ENCODE assay signal across 16 cellular contexts in the genomic region with DNA sequence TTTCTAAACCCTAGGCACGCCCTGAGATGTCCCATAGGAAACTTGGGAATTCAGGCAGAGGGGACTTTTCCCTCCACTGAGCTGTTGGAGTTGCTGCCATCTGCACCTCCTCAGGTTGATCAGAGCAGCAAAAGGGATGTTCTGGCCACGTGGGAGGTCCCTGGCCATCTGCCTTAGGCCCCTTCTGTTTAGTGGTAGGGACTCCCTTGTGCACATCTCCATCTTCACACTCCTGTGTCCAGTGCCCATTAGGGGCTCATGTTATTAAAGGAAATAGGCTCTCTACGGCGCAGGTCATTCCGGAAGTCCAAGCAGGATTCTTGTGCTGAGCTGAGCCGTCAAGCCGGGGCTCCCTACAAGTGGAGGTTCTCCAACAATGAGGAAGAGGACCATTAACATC.
DNase-seq lines count a peak whose midpoint lies in the region; ATAC-seq and TF ChIP-seq lines count a peak whose summit lies in the region.
"Had no signal": no experiment of that assay in that cellular context is flagged by ENCODE, and none has a peak within 500 bp of the region (broad histone marks: within the 10 kb centered on the region; RNA-seq: fewer than 3 reads in every experiment).

No MANE protein-coding gene starts in this region.

- no peak overlapping the region for H3K14ac ChIP-seq in neuronal stem cell (ENCODE audit: low read length)

- H3K36me3 ChIP-seq in A673 (ENCODE audit: insufficient read depth, low read length, poor library complexity, severe bottlenecking) = peaks cover 8% of the 10 kb centered on the region
- no peaks in the 10 kb centered on the region for H3K36me3 ChIP-seq in OCI-LY3 (replicated peaks; ENCODE audit: low read depth, low read length)
- no peaks in the 10 kb centered on the region for H3K36me3 ChIP-seq in neuronal stem cell (replicated peaks in 1 of 2; ENCODE audit: control insufficient read depth in 2 of 2, insufficient read depth in 2 of 2, low read length in 2 of 2)
- H3K36me3 ChIP-seq: HAP-1 had no signal

- TF ChIP-seq CTCF in A673 (conservative IDR thresholded peaks at IDR 0.05; ENCODE audit: low read depth, low read length) = no peak
- no peak for TF ChIP-seq CTCF in OCI-LY3 (IDR thresholded peaks at IDR 0.05; ENCODE audit: low read depth, low read length)

- no peaks in the 10 kb centered on the region for H4K20me1 ChIP-seq in OCI-LY3 (ENCODE audit: insufficient read depth, low read length)

- peak overlapping the region; percentile 51; the same call in 1 of the 2 replicates for H3K4me2 ChIP-seq in OCI-LY3 (ENCODE audit: low read length)
- no peak overlapping the region for H3K4me2 ChIP-seq in neuronal stem cell (ENCODE audit: insufficient read depth, low read length, poor library complexity, severe bottlenecking)
- H3K4me2 ChIP-seq: A549 had no signal

- H3K79me2 ChIP-seq in OCI-LY3 (ENCODE audit: low read length) = no peaks in the 10 kb centered on the region

- H2BK5ac ChIP-seq in neuronal stem cell (ENCODE audit: low read length) = no peak overlapping the region

- intact Hi-C loops in A673 (cut with micrococcal nuclease; ENCODE audit: unreplicated experiment) = loop anchor here (5.0 kb wide), 1 partner anchor 62 kb away; no protein-coding TSS in a partner anchor

- no peak overlapping the region for H2AK5ac ChIP-seq in neuronal stem cell (ENCODE audit: low read depth, low read length)

- H3K23ac ChIP-seq in neuronal stem cell (ENCODE audit: low read depth, low read length, poor library complexity) = no peak overlapping the region

- H3K9ac ChIP-seq in OCI-LY3 (ENCODE audit: low read length) (no peak overlapping the region), neuronal stem cell (ENCODE audit: low read depth, low read length, poor library complexity) (no peak overlapping the region)

- no peak for ATAC-seq in HG02973 (IDR thresholded peaks at IDR 0.05; ENCODE audit: unreplicated experiment)
- ATAC-seq: A549 had no signal

- CTCF ChIA-PET in A673 (lab: Charles Lee) = no interaction called here

- no peak overlapping the region for H2BK15ac ChIP-seq in neuronal stem cell (ENCODE audit: low read length)

- H3K27ac ChIP-seq in A673 (ENCODE audit: low read depth, low read length, poor library complexity, severe bottlenecking) (peak overlapping the region; percentile 94), OCI-LY3 (ENCODE audit: low read length) (no peak overlapping the region), neuronal stem cell (replicated peaks; ENCODE audit: low read length) (no peak overlapping the region)
- H3K27ac ChIP-seq: A549 had no signal

- BruUV-seq in A673 (replicated peaks; lab: Mats Ljungman, UMichigan) = no TSS peak

- no peak overlapping the region for H2BK120ac ChIP-seq in neuronal stem cell (ENCODE audit: low read depth, low read length)

- H2AFZ ChIP-seq in OCI-LY3 (ENCODE audit: low read depth, low read length) = no peak overlapping the region
- no peak overlapping the region for H2AFZ ChIP-seq in neuronal stem cell (ENCODE audit: low read length)

- H3K4ac ChIP-seq in neuronal stem cell (ENCODE audit: low read length) = no peak overlapping the region

- no peaks in the 10 kb centered on the region for H3K79me1 ChIP-seq in neuronal stem cell (ENCODE audit: low read depth, low read length)

- H3K4me3 ChIP-seq in A673 (ENCODE audit: low read depth, low read length, poor library complexity, severe bottlenecking) = no peak overlapping the region
- H3K4me3 ChIP-seq in OCI-LY3 (ENCODE audit: low read length) = no peak overlapping the region
- H3K4me3 ChIP-seq in neuronal stem cell (ENCODE audit: low read length in 2 of 2) = no peak overlapping the region
- H3K4me3 ChIP-seq: A549, HAP-1 had no signal

- no peaks in the 10 kb centered on the region for H3K9me3 ChIP-seq in A673 (ENCODE audit: low read depth, low read length, poor library complexity, severe bottlenecking)
- H3K9me3 ChIP-seq in OCI-LY3 (ENCODE audit: insufficient read depth, low read length) = no peaks in the 10 kb centered on the region
- H3K9me3 ChIP-seq in neuronal stem cell (replicated peaks in 1 of 2; ENCODE audit: control insufficient read depth in 2 of 2, insufficient read depth in 1 of 2, low read depth in 1 of 2, low read length in 2 of 2) = no peaks in the 10 kb centered on the region
- H3K9me3 ChIP-seq: A549, HAP-1 had no signal

- POLR2A ChIA-PET in A673 (lab: Charles Lee; ENCODE audit: low non-redundant PET) = no interaction called here

- H3K27me3 ChIP-seq in A673 (replicated peaks; ENCODE audit: insufficient read depth, low read depth, low read length, poor library complexity) = no peaks in the 10 kb centered on the region
- H3K27me3 ChIP-seq in OCI-LY3 (ENCODE audit: low read depth, low read length) = no peaks in the 10 kb centered on the region
- no peaks in the 10 kb centered on the region for H3K27me3 ChIP-seq in neuronal stem cell (ENCODE audit: control insufficient read depth in 3 of 3, insufficient read depth in 3 of 3, low read depth in 1 of 3, low read length in 3 of 3)

- DNase-seq in A673 (ENCODE audit: low spot score) (no peak), DMS 273 treated with DMSO at 0.1 percent for 48 hours (lab: John Stamatoyannopoulos, UW) (peak; percentile 3), dermis blood vessel endothelial cell (no peak), neuronal stem cell (ENCODE audit: low spot score) (no peak)
- DNase-seq: 8988T; C1 segment of cervical spinal cord; Calu3; CD4-positive, alpha-beta memory T cell; COR-L47; DND-41; GOT3; HFFc6 had no signal

- no peak overlapping the region for H4K8ac ChIP-seq in neuronal stem cell (ENCODE audit: low read depth, low read length)

- no CpG with 5 or more reads among the region's 7 CpGs for WGBS in neuronal stem cell (ENCODE audit: extremely low coverage in 2 of 2, insufficient read length in 2 of 2, insufficient replicate concordance in 1 of 2), 2 donors

- H4K91ac ChIP-seq in neuronal stem cell (ENCODE audit: low read depth, low read length, poor library complexity) = no peak overlapping the region

- H3K18ac ChIP-seq in neuronal stem cell (ENCODE audit: low read length) = no peak overlapping the region

- no peak overlapping the region for H2BK12ac ChIP-seq in neuronal stem cell (ENCODE audit: low read length)

- peaks cover 50% of the 10 kb centered on the region for H3K4me1 ChIP-seq in A673 (ENCODE audit: insufficient read depth, low read length, poor library complexity, severe bottlenecking)
- peaks cover 53% of the 10 kb centered on the region for H3K4me1 ChIP-seq in OCI-LY3 (ENCODE audit: low read length)
- H3K4me1 ChIP-seq in neuronal stem cell (ENCODE audit: control insufficient read depth in 2 of 2, insufficient read depth in 1 of 2, low read depth in 1 of 2, low read length in 2 of 2) = no peaks in the 10 kb centered on the region
- H3K4me1 ChIP-seq: A549, HAP-1 had no signal
